In the genomic region with DNA sequence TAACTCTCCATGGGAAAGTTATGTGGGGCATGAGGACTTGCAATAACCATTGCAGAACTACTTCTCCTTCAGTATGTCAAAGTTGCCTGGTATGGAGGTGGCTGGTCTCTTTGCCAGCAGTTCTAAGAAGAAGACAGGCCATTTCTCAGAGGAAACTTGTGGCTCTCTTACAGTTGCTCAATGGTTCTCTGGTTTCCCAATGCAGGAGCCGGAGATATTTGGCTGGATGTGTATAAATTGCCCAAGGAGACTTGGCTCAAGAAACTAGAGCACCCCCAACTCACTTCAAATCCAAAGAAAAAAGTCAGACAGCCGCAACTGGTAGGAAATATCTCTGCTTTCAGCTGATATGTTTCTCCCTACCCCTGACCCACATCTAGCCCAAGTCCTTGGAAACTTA, we compare ENCODE assay signal across 16 cellular contexts. TPM values are rescaled to one million over a fixed set of nuclear protein-coding genes. Genes with fewer than 3 reads are reported as not detected.
"Had no signal": no experiment of that assay in that cellular context is flagged by ENCODE, and none has a peak within 500 bp of the region (broad histone marks: within the 10 kb centered on the region; RNA-seq: fewer than 3 reads in every experiment).

No MANE protein-coding gene starts in this region.

- H3K36me3 ChIP-seq: ascending aorta, cardiac muscle cell, esophagus squamous epithelium, pancreas, thyroid gland, vagina had no signal

- H3K79me2 ChIP-seq: hepatocyte had no signal

- H3K27me3 Mint-ChIP-seq: activated CD4-positive, alpha-beta memory T cell treated with anti-CD3 and anti-CD28 coated beads for 36 hours; activated naive CD8-positive, alpha-beta T cell treated with anti-CD3 and anti-CD28 coated beads for 36 hours had no signal

- H3K4me3 ChIP-seq: ascending aorta, cardiac muscle cell, esophagus squamous epithelium, hepatocyte, pancreas, skin epidermis, thyroid gland, vagina had no signal

- H3K4me2 ChIP-seq: hepatocyte had no signal

- H3K4me1 Mint-ChIP-seq: activated naive CD8-positive, alpha-beta T cell treated with anti-CD3 and anti-CD28 coated beads for 36 hours had no signal

- H3K9me3 Mint-ChIP-seq: activated CD4-positive, alpha-beta memory T cell treated with anti-CD3 and anti-CD28 coated beads for 36 hours; activated naive CD8-positive, alpha-beta T cell treated with anti-CD3 and anti-CD28 coated beads for 36 hours; activated T-cell treated with anti-CD3 and anti-CD28 coated beads, Interleukin-2, amount 50 U/mL, for 72 hours; T-helper 2 cell treated with Interferon-gamma antibody and Interleukin-4, amounts not matched to agents 5 μg/mL and 100 μg/mL, for 36 hours had no signal

- H3K9me3 ChIP-seq: ascending aorta, esophagus squamous epithelium, pancreas, thyroid gland, vagina had no signal

- H3K36me3 Mint-ChIP-seq: activated CD4-positive, alpha-beta memory T cell treated with anti-CD3 and anti-CD28 coated beads for 36 hours; activated naive CD8-positive, alpha-beta T cell treated with anti-CD3 and anti-CD28 coated beads for 36 hours had no signal

- H3K27ac ChIP-seq: ascending aorta, cardiac muscle cell, esophagus squamous epithelium, hepatocyte, pancreas, skin epidermis, thyroid gland, vagina had no signal

- H3K4me1 ChIP-seq: ascending aorta, esophagus squamous epithelium, pancreas, vagina had no signal

- H3K4me3 Mint-ChIP-seq: activated CD4-positive, alpha-beta memory T cell treated with anti-CD3 and anti-CD28 coated beads for 36 hours; activated naive CD8-positive, alpha-beta T cell treated with anti-CD3 and anti-CD28 coated beads for 36 hours; activated T-cell treated with anti-CD3 and anti-CD28 coated beads, Interleukin-2, amount 50 U/mL, for 72 hours; T-helper 2 cell treated with Interferon-gamma antibody and Interleukin-4, amounts not matched to agents 5 μg/mL and 100 μg/mL, for 36 hours had no signal

- H3K27me3 ChIP-seq: ascending aorta, cardiac muscle cell, esophagus squamous epithelium, hepatocyte, pancreas, thyroid gland, vagina had no signal

- DNase-seq: activated CD4-positive, alpha-beta memory T cell treated with anti-CD3 and anti-CD28 coated beads for 36 hours; activated CD4-positive, alpha-beta T cell treated with anti-CD3 and anti-CD28 coated beads for 1 hour; activated gamma-delta T cell treated with Interleukin-2 at 50 U/mL for 16 hours; activated naive CD8-positive, alpha-beta T cell treated with anti-CD3 and anti-CD28 coated beads for 36 hours; activated T-cell treated with anti-CD3 and anti-CD28 coated beads, Interleukin-2, amount 50 U/mL, for 72 hours; esophagus squamous epithelium; pancreas; stimulated activated CD4-positive, alpha-beta T cell treated with anti-CD3 and anti-CD28 coated beads, Interleukin-4, amount 100 ng/mL, for 4 hours; thyroid gland had no signal

- H2AFZ ChIP-seq: hepatocyte had no signal

- H3K27ac Mint-ChIP-seq: activated CD4-positive, alpha-beta memory T cell treated with anti-CD3 and anti-CD28 coated beads for 36 hours; activated naive CD8-positive, alpha-beta T cell treated with anti-CD3 and anti-CD28 coated beads for 36 hours; activated T-cell treated with anti-CD3 and anti-CD28 coated beads, Interleukin-2, amount 50 U/mL, for 72 hours; T-helper 2 cell treated with Interferon-gamma antibody and Interleukin-4, amounts not matched to agents 5 μg/mL and 100 μg/mL, for 36 hours had no signal

- ATAC-seq: activated T-cell treated with anti-CD3 and anti-CD28 coated beads, Interleukin-2, amount 50 U/mL, for 72 hours; pancreas had no signal

RNA-seq across cellular contexts. Expression of gene WDR93, which starts 24.2 kb away (rescaled TPM):
- total RNA-seq: activated CD4-positive, alpha-beta memory T cell treated with anti-CD3 and anti-CD28 coated beads for 36 hours; activated naive CD8-positive, alpha-beta T cell treated with anti-CD3 and anti-CD28 coated beads for 36 hours; ascending aorta; esophagus squamous epithelium; vagina had no signal
- polyA plus RNA-seq: hepatocyte had no signal

RNA-seq across cellular contexts. Expression of gene PLIN1, which starts 35.6 kb away (rescaled TPM):
- polyA plus RNA-seq: neural cell had no signal
